10 cellular contexts compared by ENCODE assay signal in the genomic region with DNA sequence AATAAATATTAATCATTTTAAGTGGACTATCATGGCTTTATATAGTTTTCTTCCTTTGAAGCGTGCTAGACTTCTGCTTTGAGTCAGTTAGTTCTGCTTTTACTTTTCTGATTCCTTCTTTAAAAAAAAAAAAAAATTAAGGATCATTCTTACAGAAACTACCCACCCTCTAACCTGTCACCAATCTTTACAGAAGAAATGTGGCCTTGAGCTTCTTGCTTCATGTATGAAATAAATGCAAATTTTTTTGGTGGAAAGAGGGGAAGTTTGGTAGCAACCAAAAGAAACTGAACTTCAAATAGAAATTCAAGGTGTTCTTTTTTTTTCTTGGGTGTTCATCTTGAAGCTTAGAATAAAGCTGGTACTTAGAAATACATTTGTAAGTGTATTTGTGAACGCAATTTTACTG. TPM values are rescaled to one million over a fixed set of nuclear protein-coding genes. Genes with fewer than 3 reads are reported as not detected.
A peak's percentile ranks its signal among the peaks of the same experiment; 100 is the strongest.
DNase-seq lines count a peak whose midpoint lies in the region; ATAC-seq and TF ChIP-seq lines count a peak whose summit lies in the region.
"Had no signal": no experiment of that assay in that cellular context is flagged by ENCODE, and none has a peak within 500 bp of the region (broad histone marks: within the 10 kb centered on the region; RNA-seq: fewer than 3 reads in every experiment).

No MANE protein-coding gene starts in this region.

- peak overlapping the region; percentile 91 for H3K4me3 Mint-ChIP-seq in CD4-positive, alpha-beta T cell
- peak overlapping the region; percentile 86 for H3K4me3 Mint-ChIP-seq in T-helper 2 cell treated with Interferon-gamma antibody and Interleukin-4, amounts not matched to agents 5 μg/mL and 100 μg/mL, for 36 hours
- H3K4me3 Mint-ChIP-seq: neural progenitor cell had no signal

- H3K27ac ChIP-seq in CD4-positive, alpha-beta T cell (ENCODE audit: low read depth, low read length), result peak overlapping the region; percentile 87
- H3K27ac ChIP-seq: neural progenitor cell had no signal

- H3K4me1 Mint-ChIP-seq in CD4-positive, alpha-beta T cell (ENCODE audit: low read depth), result peaks cover 61% of the 10 kb centered on the region
- H3K4me1 Mint-ChIP-seq in T-helper 2 cell treated with Interferon-gamma antibody and Interleukin-4, amounts not matched to agents 5 μg/mL and 100 μg/mL, for 36 hours (ENCODE audit: low read depth), result peaks cover 42% of the 10 kb centered on the region
- H3K4me1 Mint-ChIP-seq: neural progenitor cell had no signal

- ATAC-seq in CD4-positive, alpha-beta T cell (ENCODE audit: poor library complexity), result no peak
- peak; percentile 28 for ATAC-seq in HG02798 (IDR thresholded peaks at IDR 0.05; ENCODE audit: poor library complexity, unreplicated experiment)
- ATAC-seq in GM18498 (IDR thresholded peaks at IDR 0.05; ENCODE audit: unreplicated experiment), result no peak

- TF ChIP-seq CTCF in CD4-positive, alpha-beta T cell (IDR thresholded peaks at IDR 0.05), result no peak

- H3K27ac Mint-ChIP-seq in CD4-positive, alpha-beta T cell, result peak overlapping the region; percentile 93
- H3K27ac Mint-ChIP-seq in T-helper 2 cell treated with Interferon-gamma antibody and Interleukin-4, amounts not matched to agents 5 μg/mL and 100 μg/mL, for 36 hours, result peak overlapping the region; percentile 94
- H3K27ac Mint-ChIP-seq: neural progenitor cell had no signal

- CTCF ChIA-PET in CD4-positive, alpha-beta T cell (lab: Charles Lee), result interaction anchor here (2.4 kb wide), 1 partner anchor 10 kb away, joined by 7 read pairs; no protein-coding TSS in a partner anchor

- H3K27me3 Mint-ChIP-seq in CD4-positive, alpha-beta T cell, result no peaks in the 10 kb centered on the region
- no peaks in the 10 kb centered on the region for H3K27me3 Mint-ChIP-seq in T-helper 2 cell treated with Interferon-gamma antibody and Interleukin-4, amounts not matched to agents 5 μg/mL and 100 μg/mL, for 36 hours (ENCODE audit: low read depth)

- peaks cover 1% of the 10 kb centered on the region for H3K9me3 Mint-ChIP-seq in CD4-positive, alpha-beta T cell
- no peaks in the 10 kb centered on the region for H3K9me3 Mint-ChIP-seq in T-helper 2 cell treated with Interferon-gamma antibody and Interleukin-4, amounts not matched to agents 5 μg/mL and 100 μg/mL, for 36 hours
- H3K9me3 Mint-ChIP-seq: neural progenitor cell had no signal

- no peaks in the 10 kb centered on the region for H3K9me3 ChIP-seq in CD4-positive, alpha-beta T cell (ENCODE audit: control insufficient read depth, low read length)
- H3K9me3 ChIP-seq in mononuclear cell (ENCODE audit: low read depth, low read length), result no peaks in the 10 kb centered on the region

- no peak for DNase-seq in CD4-positive, alpha-beta T cell
- no peak for DNase-seq in T-helper 2 cell treated with Interferon-gamma antibody and Interleukin-4, amounts not matched to agents 5 μg/mL and 100 μg/mL, for 36 hours (ENCODE audit: low spot score)
- no peak for DNase-seq in DMS114 treated with DMSO at 0.1 percent for 48 hours (lab: John Stamatoyannopoulos, UW; ENCODE audit: unreplicated experiment)
- DNase-seq in activated effector memory CD4-positive, alpha-beta T cell treated with anti-CD3 and anti-CD28 coated beads, Interleukin-2, amount 50 U/mL, for 16 hours, result no peak
- DNase-seq in activated CD4-positive, CD25-positive, alpha-beta regulatory T cell (lab: John Stamatoyannopoulos, UW), result no peak
- DNase-seq: DMS79 treated with DMSO at 0.1 percent for 48 hours had no signal

- intact Hi-C loops in CD4-positive, alpha-beta T cell (cut with DNase I, micrococcal nuclease), result loop anchor here (5.0 to 10.0 kb wide), 2 partner anchors 188 to 494 kb away; partner anchors contain the start of gene CRLF3 (in 2 of the 2)

- peak overlapping the region; percentile 63 for H3K4me3 ChIP-seq in mononuclear cell (ENCODE audit: low read length)
- H3K4me3 ChIP-seq: neural progenitor cell had no signal

- H3K27me3 ChIP-seq in CD4-positive, alpha-beta T cell (ENCODE audit: control insufficient read depth, insufficient read depth, low read length), result no peaks in the 10 kb centered on the region
- H3K27me3 ChIP-seq in mononuclear cell (ENCODE audit: insufficient read depth, low read length), result no peaks in the 10 kb centered on the region
- H3K27me3 ChIP-seq: neural progenitor cell had no signal

- POLR2A ChIA-PET in CD4-positive, alpha-beta T cell (lab: Charles Lee), result interaction anchor here (0.6 to 9.3 kb wide), 15 partner anchors 10 to 540 kb away, joined by 3 to 157 read pairs (median 4); partner anchors contain the start of genes EVI2B and RNF135

- peaks cover 38% of the 10 kb centered on the region for H3K4me1 ChIP-seq in mononuclear cell (ENCODE audit: insufficient read depth, low read length)

- H3K36me3 Mint-ChIP-seq in CD4-positive, alpha-beta T cell (ENCODE audit: low read depth), result peaks cover 41% of the 10 kb centered on the region
- peaks cover 43% of the 10 kb centered on the region for H3K36me3 Mint-ChIP-seq in T-helper 2 cell treated with Interferon-gamma antibody and Interleukin-4, amounts not matched to agents 5 μg/mL and 100 μg/mL, for 36 hours (ENCODE audit: low read depth)

RNA-seq across cellular contexts. Expression of gene EVI2A, which starts 2.2 kb away (rescaled TPM):
- total RNA-seq in CD4-positive, alpha-beta T cell, result 10 to 100 TPM; 37.8 to 38.4 TPM
- 156 TPM for total RNA-seq in mononuclear cell

RNA-seq across cellular contexts. Expression of gene EVI2B, which starts 5.4 kb away (rescaled TPM):
- 100 to 1,000 TPM in 1 of 2 experiments, 10 to 100 TPM in 1; 99.1 to 102 TPM for total RNA-seq in CD4-positive, alpha-beta T cell
- total RNA-seq in mononuclear cell, result 185 TPM

RNA-seq across cellular contexts. Expression of gene OMG, which starts 22.2 kb away (rescaled TPM):
- total RNA-seq in CD4-positive, alpha-beta T cell, result under 1 TPM; 0.44 to 0.47 TPM
- 0.21 TPM for total RNA-seq in mononuclear cell
